ENCODE assay signal across 1 cellular context in genomic region chr2:118855451-118856279, GRCh38.
TF ChIP-seq lines count a peak whose summit lies in the region.

No MANE protein-coding gene starts in this region.

TF ChIP-seq in HepG2, 621 proteins besides CTCF, POLR2A, EP300 and RAD21 (continued from another document):
- TF ChIP-seq STAT6 (CRISPR knock-in tag; IDR thresholded peaks at IDR 0.05; ENCODE audit: borderline replicate concordance), result no peak
- TF ChIP-seq ZNF337 (CRISPR knock-in tag; IDR thresholded peaks at IDR 0.05; ENCODE audit: borderline replicate concordance, low read depth), result no peak
- TF ChIP-seq BHLHE40 (IDR thresholded peaks at IDR 0.05; ENCODE audit: low read length), result no peak
- no peak for TF ChIP-seq ZNF17 (CRISPR knock-in tag; IDR thresholded peaks at IDR 0.05)
- TF ChIP-seq SP2 (CRISPR knock-in tag; IDR thresholded peaks at IDR 0.05), result no peak
- TF ChIP-seq GATA4 (IDR thresholded peaks at IDR 0.05; ENCODE audit: borderline replicate concordance, low read depth), result no peak
- TF ChIP-seq ZNF652 (CRISPR knock-in tag; IDR thresholded peaks at IDR 0.05; ENCODE audit: borderline replicate concordance, low read depth), result no peak
- TF ChIP-seq RARG (CRISPR knock-in tag; IDR thresholded peaks at IDR 0.05; ENCODE audit: low read depth), result no peak
- no peak for TF ChIP-seq TCF12 (IDR thresholded peaks at IDR 0.05)
- TF ChIP-seq TCF12 (CRISPR knock-in tag; IDR thresholded peaks at IDR 0.05), result no peak
- no peak for TF ChIP-seq ZNF10 (CRISPR knock-in tag; IDR thresholded peaks at IDR 0.05; ENCODE audit: borderline replicate concordance, low read depth)
- no peak for TF ChIP-seq SP140L (CRISPR knock-in tag; IDR thresholded peaks at IDR 0.05; ENCODE audit: borderline replicate concordance)
- TF ChIP-seq ZNF891 (CRISPR knock-in tag; IDR thresholded peaks at IDR 0.05), result peak; percentile 47; the same call in 1 of the 2 replicates
- no peak for TF ChIP-seq KIAA2018 (CRISPR knock-in tag; IDR thresholded peaks at IDR 0.05; ENCODE audit: borderline replicate concordance)
- TF ChIP-seq TCF7 (IDR thresholded peaks at IDR 0.05; ENCODE audit: low read depth), result no peak
- no peak for TF ChIP-seq ZNF329 (CRISPR knock-in tag; IDR thresholded peaks at IDR 0.05; ENCODE audit: low read depth)
- TF ChIP-seq EED (CRISPR knock-in tag; IDR thresholded peaks at IDR 0.05), result peak; percentile 74; the same call in 1 of the 2 replicates
- TF ChIP-seq GFI1 (CRISPR knock-in tag; IDR thresholded peaks at IDR 0.05; ENCODE audit: borderline replicate concordance), result no peak
